14 cellular contexts compared by ENCODE assay signal in the genomic region with DNA sequence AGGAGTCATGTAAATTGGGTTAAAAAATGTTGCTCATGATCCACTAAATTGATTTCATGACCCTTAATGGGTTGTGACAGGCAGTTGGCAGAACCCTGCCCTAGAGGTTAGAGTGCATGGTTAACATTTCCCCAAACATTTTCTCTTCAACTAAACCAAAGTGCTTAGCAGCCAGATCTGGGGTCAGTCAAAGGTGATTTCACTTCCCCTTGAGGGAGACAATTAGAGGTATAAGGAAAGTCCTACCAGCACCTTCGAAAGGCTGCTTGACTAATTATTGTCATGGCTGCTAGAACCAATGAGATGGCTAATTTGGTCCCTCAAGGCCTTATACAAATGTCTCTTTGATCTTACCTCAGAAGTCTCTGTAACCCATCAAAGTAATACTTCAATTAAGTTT. TPM values are rescaled to one million over a fixed set of nuclear protein-coding genes. Genes with fewer than 3 reads are reported as not detected.
DNase-seq lines count a peak whose midpoint lies in the region; ATAC-seq, FAIRE-seq and TF ChIP-seq lines count a peak whose summit lies in the region.
"Had no signal": no experiment of that assay in that cellular context is flagged by ENCODE, and none has a peak within 500 bp of the region (broad histone marks: within the 10 kb centered on the region; RNA-seq: fewer than 3 reads in every experiment).

No MANE protein-coding gene starts in this region.

- CTCF ChIA-PET in HEK293 (lab: Yijun Ruan, JAX), result interaction anchor here (0.9 kb wide), 1 partner anchor 41 kb away, joined by 3 read pairs; no protein-coding TSS in a partner anchor

- H3K4me3 ChIP-seq in HEK293 (ENCODE audit: low read depth, low read length), result no peak overlapping the region
- H3K4me3 ChIP-seq: heart left ventricle had no signal

- no peaks in the 10 kb centered on the region for H3K9me3 ChIP-seq in HEK293 (ENCODE audit: control insufficient read depth, insufficient read depth, low read depth, low read length)
- H3K9me3 ChIP-seq: heart left ventricle had no signal

- no peaks in the 10 kb centered on the region; the same call in 1 of the 2 replicates for H3K4me1 ChIP-seq in HEK293 (ENCODE audit: control insufficient read depth, insufficient read depth, low read length)
- H3K4me1 ChIP-seq: heart left ventricle had no signal

- POLR2A ChIA-PET in HEK293 (lab: Yijun Ruan, JAX), result no interaction called here

- H3K27ac ChIP-seq in HEK293 (ENCODE audit: extremely low read depth, low read depth, low read length), result no peak overlapping the region
- H3K27ac ChIP-seq: heart left ventricle had no signal

- H3K36me3 ChIP-seq in HEK293 (ENCODE audit: control insufficient read depth in 2 of 2, insufficient read depth in 1 of 2, low read length in 2 of 2), result no peaks in the 10 kb centered on the region
- H3K36me3 ChIP-seq: heart left ventricle had no signal

- no peak overlapping the region for H3K4me3 Mint-ChIP-seq in activated T-cell treated with anti-CD3 and anti-CD28 coated beads, Interleukin-2, amount 50 U/mL, for 4 hours
- H3K4me3 Mint-ChIP-seq: dendritic cell treated with granulocyte-macrophage colony-stimulating factor and Interleukin-4, amounts not matched to agents 40 ng/mL and 50 ng/mL, for 4 days had no signal

- no peaks in the 10 kb centered on the region for H3K27me3 Mint-ChIP-seq in activated T-cell treated with anti-CD3 and anti-CD28 coated beads, Interleukin-2, amount 50 U/mL, for 4 hours (ENCODE audit: low read depth)
- H3K27me3 Mint-ChIP-seq: dendritic cell treated with granulocyte-macrophage colony-stimulating factor and Interleukin-4, amounts not matched to agents 40 ng/mL and 50 ng/mL, for 4 days had no signal

- FAIRE-seq in colon (lab: Jason Lieb, UNC) (peak; percentile 14), frontal cortex (lab: Jason Lieb, UNC) (no peak), D721Med (lab: Jason Lieb, UNC) (no peak)
- FAIRE-seq: H54, TTC549 had no signal

- no peak for DNase-seq in frontal cortex (ENCODE audit: low spot score in 2 of 2)
- no peak for DNase-seq in D721Med (ENCODE audit: insufficient read length, low spot score)
- DNase-seq in activated T-cell treated with anti-CD3 and anti-CD28 coated beads, Interleukin-2, amount 50 U/mL, for 4 hours, result no peak
- DNase-seq in dermis blood vessel endothelial cell, result no peak
- DNase-seq: activated effector memory CD4-positive, alpha-beta T cell treated with Interleukin-2 at 50 U/mL for 16 hours; DMS 273 treated with DMSO at 0.1 percent for 48 hours; heart left ventricle had no signal

- ATAC-seq in GM19025 (IDR thresholded peaks at IDR 0.05; ENCODE audit: low read depth, unreplicated experiment) (peak; percentile 85), HG03342 (IDR thresholded peaks at IDR 0.05; ENCODE audit: unreplicated experiment) (peak; percentile 82)
- no peak for ATAC-seq in activated T-cell treated with anti-CD3 and anti-CD28 coated beads, Interleukin-2, amount 50 U/mL, for 4 hours
- ATAC-seq: heart left ventricle had no signal

- TF ChIP-seq CTCF in HEK293 (tag by site-specific recombination; IDR thresholded peaks at IDR 0.05) (no peak), D721Med (IDR thresholded peaks at IDR 0.05; ENCODE audit: insufficient read depth, missing control alignments) (no peak)

- H3K9me3 Mint-ChIP-seq in activated T-cell treated with anti-CD3 and anti-CD28 coated beads, Interleukin-2, amount 50 U/mL, for 4 hours, result no peaks in the 10 kb centered on the region
- H3K9me3 Mint-ChIP-seq: dendritic cell treated with granulocyte-macrophage colony-stimulating factor and Interleukin-4, amounts not matched to agents 40 ng/mL and 50 ng/mL, for 4 days had no signal

- no peaks in the 10 kb centered on the region for H3K36me3 Mint-ChIP-seq in activated T-cell treated with anti-CD3 and anti-CD28 coated beads, Interleukin-2, amount 50 U/mL, for 4 hours (ENCODE audit: insufficient read depth)

- peaks cover 3% of the 10 kb centered on the region for H3K4me1 Mint-ChIP-seq in activated T-cell treated with anti-CD3 and anti-CD28 coated beads, Interleukin-2, amount 50 U/mL, for 4 hours (ENCODE audit: low read depth)

TF ChIP-seq in HEK293, 187 proteins besides CTCF, POLR2A, EP300 and RAD21:
- TF ChIP-seq OVOL3 (tag by site-specific recombination; IDR thresholded peaks at IDR 0.05), result no peak
- TF ChIP-seq ZNF626 (tag by site-specific recombination; IDR thresholded peaks at IDR 0.05), result no peak
- 0 out of 2 replicates have a peak, but pooled peaks have one; percentile 22 for TF ChIP-seq TCF7L2 (IDR thresholded peaks at IDR 0.05; ENCODE audit: borderline replicate concordance, low read depth, low read length)
- TF ChIP-seq KLF9 (tag by site-specific recombination; IDR thresholded peaks at IDR 0.05; ENCODE audit: low read depth), result no peak
- TF ChIP-seq ZNF792 (tag by site-specific recombination; IDR thresholded peaks at IDR 0.05), result no peak

RNA-seq across cellular contexts. Expression of gene INTS6L, which starts 30.9 kb away (rescaled TPM):
- 30.6 TPM for total RNA-seq in frontal cortex
- total RNA-seq in activated T-cell treated with anti-CD3 and anti-CD28 coated beads, Interleukin-2, amount 50 U/mL, for 4 hours, result 10 to 100 TPM; 12.1 to 14.9 (median 14.8) TPM
- total RNA-seq in dermis blood vessel endothelial cell, result 3.3 and 4.6 TPM in 2 replicates

Comparison
In these comparisons a context has a peak if more than half of its experiments do, and no peak if none do; other contexts are left out.
1. ATAC-seq: peak in GM19025 (single experiment) and HG03342 (single experiment); none in activated T-cell treated with anti-CD3 and anti-CD28 coated beads, Interleukin-2, amount 50 U/mL, for 4 hours (0 of 2).